16 cellular contexts compared by ENCODE assay signal in genomic region chr20:54266844-54267243, GRCh38.
"Had no signal": no experiment of that assay in that cellular context is flagged by ENCODE, and none has a peak within 500 bp of the region (broad histone marks: within the 10 kb centered on the region; RNA-seq: fewer than 3 reads in every experiment).

No MANE protein-coding gene starts in this region.

- H3K4me3 Mint-ChIP-seq: activated CD4-positive, alpha-beta T cell treated with anti-CD3 and anti-CD28 coated beads, Interleukin-2, amount 10 ng/mL, durations not matched to agents 7 days and 5 days; activated CD8-positive, alpha-beta T cell treated with anti-CD3 and anti-CD28 coated beads, Interleukin-2, amount 10 ng/mL, durations not matched to agents 7 days and 5 days; activated naive CD4-positive, alpha-beta T cell treated with anti-CD3 and anti-CD28 coated beads, Interleukin-2, amount 50 U/mL, for 24 hours; activated T-cell treated with anti-CD3 and anti-CD28 coated beads, Interleukin-2, amount 50 U/mL, for 4 hours; natural killer cell treated with Interleukin-12 subunit alpha and Interleukin-12 subunit beta and Interleukin-15 and Interleukin-18, amount 100 ng/mL, for 72 hours had no signal

- H3K9me3 Mint-ChIP-seq: activated CD4-positive, alpha-beta T cell treated with anti-CD3 and anti-CD28 coated beads, Interleukin-2, amount 10 ng/mL, durations not matched to agents 7 days and 5 days; activated naive CD4-positive, alpha-beta T cell treated with anti-CD3 and anti-CD28 coated beads, Interleukin-2, amount 50 U/mL, for 24 hours; activated T-cell treated with anti-CD3 and anti-CD28 coated beads, Interleukin-2, amount 50 U/mL, for 4 hours; natural killer cell treated with Interleukin-12 subunit alpha and Interleukin-12 subunit beta and Interleukin-15 and Interleukin-18, amount 100 ng/mL, for 72 hours had no signal

- H3K9me3 ChIP-seq: adrenal gland, sigmoid colon, thyroid gland had no signal

- H3K36me3 ChIP-seq: adrenal gland, sigmoid colon, spleen, thyroid gland had no signal

- ATAC-seq: activated CD4-positive, CD25-positive, alpha-beta regulatory T cell treated with anti-CD3 and anti-CD28 coated beads, Interleukin-2, amount 50 U/mL, for 24 hours; activated CD8-positive, alpha-beta T cell treated with anti-CD3 and anti-CD28 coated beads, Interleukin-2, amount 10 ng/mL, durations not matched to agents 7 days and 5 days; activated T-cell treated with anti-CD3 and anti-CD28 coated beads, Interleukin-2, amount 50 U/mL, for 4 hours had no signal

- H3K36me3 Mint-ChIP-seq: activated naive CD4-positive, alpha-beta T cell treated with anti-CD3 and anti-CD28 coated beads, Interleukin-2, amount 50 U/mL, for 24 hours; natural killer cell treated with Interleukin-12 subunit alpha and Interleukin-12 subunit beta and Interleukin-15 and Interleukin-18, amount 100 ng/mL, for 72 hours had no signal

- FAIRE-seq: islet of Langerhans had no signal

- H3K4me1 ChIP-seq: sigmoid colon, thyroid gland had no signal

- H3K27me3 ChIP-seq: adrenal gland, sigmoid colon, thyroid gland had no signal

- H3K27ac Mint-ChIP-seq: activated CD4-positive, alpha-beta T cell treated with anti-CD3 and anti-CD28 coated beads, Interleukin-2, amount 10 ng/mL, durations not matched to agents 7 days and 5 days; activated CD8-positive, alpha-beta T cell treated with anti-CD3 and anti-CD28 coated beads, Interleukin-2, amount 10 ng/mL, durations not matched to agents 7 days and 5 days; activated naive CD4-positive, alpha-beta T cell treated with anti-CD3 and anti-CD28 coated beads, Interleukin-2, amount 50 U/mL, for 24 hours; natural killer cell treated with Interleukin-12 subunit alpha and Interleukin-12 subunit beta and Interleukin-15 and Interleukin-18, amount 100 ng/mL, for 72 hours had no signal

- H3K27me3 Mint-ChIP-seq: activated naive CD4-positive, alpha-beta T cell treated with anti-CD3 and anti-CD28 coated beads, Interleukin-2, amount 50 U/mL, for 24 hours had no signal

- DNase-seq: activated CD4-positive, alpha-beta T cell treated with anti-CD3 and anti-CD28 coated beads, Interleukin-2, amount 10 ng/mL, durations not matched to agents 7 days and 5 days; activated CD8-positive, alpha-beta T cell treated with anti-CD3 and anti-CD28 coated beads, Interleukin-2, amount 10 ng/mL, durations not matched to agents 7 days and 5 days; activated effector memory CD4-positive, alpha-beta T cell treated with Interleukin-2 at 50 U/mL for 16 hours; activated T-cell treated with anti-CD3 and anti-CD28 coated beads, Interleukin-2, amount 50 U/mL, for 4 hours; left cardiac atrium; occipital lobe; posterior cingulate gyrus; sigmoid colon; spleen; stimulated activated naive CD4-positive, alpha-beta T cell; thyroid gland had no signal

- H3K4me3 ChIP-seq: adrenal gland, sigmoid colon, spleen, thyroid gland had no signal

- H3K4me1 Mint-ChIP-seq: activated CD4-positive, alpha-beta T cell treated with anti-CD3 and anti-CD28 coated beads, Interleukin-2, amount 10 ng/mL, durations not matched to agents 7 days and 5 days had no signal

- H3K27ac ChIP-seq: adrenal gland, sigmoid colon, spleen, thyroid gland had no signal
